8 cellular contexts compared by ENCODE assay signal in the genomic region with DNA sequence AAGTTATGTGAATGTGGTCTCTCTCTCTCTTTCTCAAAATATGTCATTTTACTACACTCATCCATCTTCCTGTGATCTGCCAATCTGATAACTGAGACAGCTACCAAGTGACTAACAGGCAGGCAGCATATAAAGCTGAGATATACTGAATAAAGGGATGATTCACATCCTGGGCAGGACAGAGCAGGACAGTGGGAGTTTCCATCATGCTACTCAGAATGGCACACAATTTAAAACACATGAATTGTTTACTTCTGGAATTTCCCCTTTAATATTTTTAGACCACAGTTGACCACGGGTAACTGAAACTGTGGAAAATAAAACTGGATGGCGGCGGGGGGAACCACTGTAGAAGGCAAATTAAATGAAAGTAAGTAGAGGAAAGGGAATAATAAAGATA. TPM values are rescaled to one million over a fixed set of nuclear protein-coding genes. Genes with fewer than 3 reads are reported as not detected.
A peak's percentile ranks its signal among the peaks of the same experiment; 100 is the strongest.
DNase-seq lines count a peak whose midpoint lies in the region; ATAC-seq and TF ChIP-seq lines count a peak whose summit lies in the region.

No MANE protein-coding gene starts in this region.

- H3K4me3 Mint-ChIP-seq in activated naive CD8-positive, alpha-beta T cell treated with anti-CD3 and anti-CD28 coated beads for 36 hours: no peak overlapping the region
- no peak overlapping the region for H3K4me3 Mint-ChIP-seq in glutamatergic neuron (ENCODE audit: unreplicated experiment)

- TF ChIP-seq EP300 in tibial nerve (IDR thresholded peaks at IDR 0.05): no peak

- H3K79me2 ChIP-seq in smooth muscle cell (ENCODE audit: low read depth): no peaks in the 10 kb centered on the region

- TF ChIP-seq POLR2A in tibial nerve (IDR thresholded peaks at IDR 0.05): no peak

- H3K4me1 ChIP-seq in smooth muscle cell (ENCODE audit: low read depth) (no peaks in the 10 kb centered on the region), tibial nerve (no peaks in the 10 kb centered on the region)

- H3K27ac Mint-ChIP-seq in activated naive CD8-positive, alpha-beta T cell treated with anti-CD3 and anti-CD28 coated beads for 36 hours: peak overlapping the region; percentile 39
- H3K27ac Mint-ChIP-seq in glutamatergic neuron (ENCODE audit: unreplicated experiment): no peak overlapping the region

- no peaks in the 10 kb centered on the region for H3K36me3 ChIP-seq in smooth muscle cell (ENCODE audit: low read depth)
- no peaks in the 10 kb centered on the region for H3K36me3 ChIP-seq in tibial nerve

- H2AFZ ChIP-seq in smooth muscle cell (ENCODE audit: low read depth): no peak overlapping the region

- H3F3A ChIP-seq in smooth muscle cell (ENCODE audit: low read depth): no peaks in the 10 kb centered on the region

- H3K4me3 ChIP-seq in AG09309 (ENCODE audit: control insufficient read depth, low read depth, low read length): no peak overlapping the region
- H3K4me3 ChIP-seq in smooth muscle cell: no peak overlapping the region
- H3K4me3 ChIP-seq in tibial nerve: no peak overlapping the region

- H3K27me3 ChIP-seq in smooth muscle cell (ENCODE audit: low read depth): no peaks in the 10 kb centered on the region
- H3K27me3 ChIP-seq in tibial nerve: no peaks in the 10 kb centered on the region

- H3K27me3 Mint-ChIP-seq in activated naive CD8-positive, alpha-beta T cell treated with anti-CD3 and anti-CD28 coated beads for 36 hours: peaks cover 42% of the 10 kb centered on the region
- H3K27me3 Mint-ChIP-seq in glutamatergic neuron (ENCODE audit: unreplicated experiment): peaks cover 2% of the 10 kb centered on the region

- peak; percentile 48 for ATAC-seq in GM19025 (IDR thresholded peaks at IDR 0.05; ENCODE audit: low read depth, unreplicated experiment)
- peak; percentile 81 for ATAC-seq in HG03378 (IDR thresholded peaks at IDR 0.05; ENCODE audit: unreplicated experiment)

- H3K36me3 Mint-ChIP-seq in activated naive CD8-positive, alpha-beta T cell treated with anti-CD3 and anti-CD28 coated beads for 36 hours: no peaks in the 10 kb centered on the region
- H3K36me3 Mint-ChIP-seq in glutamatergic neuron (ENCODE audit: unreplicated experiment): peaks cover 7% of the 10 kb centered on the region

- H3K9me3 ChIP-seq in smooth muscle cell (replicated peaks; ENCODE audit: low read depth): no peaks in the 10 kb centered on the region
- H3K9me3 ChIP-seq in tibial nerve: no peaks in the 10 kb centered on the region

- DNase-seq in AG09309 (ENCODE audit: low read depth) (peak; percentile 67), smooth muscle cell (lab: John Stamatoyannopoulos, UW; ENCODE audit: unreplicated experiment) (no peak), glutamatergic neuron (no peak), cerebellar cortex (ENCODE audit: low spot score) (no peak), tibial nerve (ENCODE audit: low spot score in 2 of 2) (no peak)
- DNase-seq in activated naive CD8-positive, alpha-beta T cell treated with anti-CD3 and anti-CD28 coated beads for 36 hours: peak; percentile 14

- H3K27ac ChIP-seq in smooth muscle cell (ENCODE audit: low read depth) (peak overlapping the region; percentile 81), tibial nerve (no peak overlapping the region)

- 12% methylated on average over 3 of the region's 3 CpGs for WGBS in smooth muscle cell (ENCODE audit: low lambda C conversion rate)
- WGBS in tibial nerve, 2 donors: 33 to 53% methylated on average over 3 of the region's 3 CpGs

- TF ChIP-seq CTCF in AG09309 (IDR thresholded peaks at IDR 0.05; ENCODE audit: control insufficient read depth, insufficient read depth, low read depth, low read length, missing control alignments) (no peak), smooth muscle cell (IDR thresholded peaks at IDR 0.05; ENCODE audit: borderline replicate concordance, insufficient read depth, poor library complexity, severe bottlenecking) (no peak), glutamatergic neuron (IDR thresholded peaks at IDR 0.05; ENCODE audit: partially characterized antibody, unreplicated experiment) (no peak), tibial nerve (IDR thresholded peaks at IDR 0.05) (no peak)

- peak overlapping the region; percentile 55 for H3K9ac ChIP-seq in smooth muscle cell (ENCODE audit: low read depth)

- no peaks in the 10 kb centered on the region for H3K9me3 Mint-ChIP-seq in activated naive CD8-positive, alpha-beta T cell treated with anti-CD3 and anti-CD28 coated beads for 36 hours
- H3K9me3 Mint-ChIP-seq in glutamatergic neuron (ENCODE audit: unreplicated experiment): no peaks in the 10 kb centered on the region

- H3K4me2 ChIP-seq in smooth muscle cell: peak overlapping the region; percentile 42

- H3K4me1 Mint-ChIP-seq in activated naive CD8-positive, alpha-beta T cell treated with anti-CD3 and anti-CD28 coated beads for 36 hours: peaks cover 7% of the 10 kb centered on the region
- no peaks in the 10 kb centered on the region for H3K4me1 Mint-ChIP-seq in glutamatergic neuron (ENCODE audit: low read depth, unreplicated experiment)

- H4K20me1 ChIP-seq in smooth muscle cell (ENCODE audit: low read depth): no peaks in the 10 kb centered on the region

RNA-seq across cellular contexts. Expression of a gene that starts 58.6 kb away (rescaled TPM):
- total RNA-seq in activated naive CD8-positive, alpha-beta T cell treated with anti-CD3 and anti-CD28 coated beads for 36 hours: 100 to 1,000 TPM; 160 to 167 TPM
- 62.5 and 85.3 TPM in 2 replicates for total RNA-seq in smooth muscle cell
- 69.2 and 84.4 TPM in 2 replicates for polyA plus RNA-seq in smooth muscle cell
- total RNA-seq in glutamatergic neuron (ENCODE audit: unreplicated experiment): 44.5 TPM
- 10 to 100 TPM; 50.4 to 76.3 (median 55.8) TPM for total RNA-seq in tibial nerve

Comparison
In these comparisons a context has a peak if more than half of its experiments do, and no peak if none do; other contexts are left out.
1. DNase-seq: peak in AG09309 (single experiment) and activated naive CD8-positive, alpha-beta T cell treated with anti-CD3 and anti-CD28 coated beads for 36 hours (single experiment); none in smooth muscle cell (single experiment), glutamatergic neuron (single experiment), cerebellar cortex (single experiment) and tibial nerve (0 of 2).